Comparison of ENCODE assay signal across 9 cellular contexts in genomic region chr16:75764154-75764768, GRCh38. TPM values are rescaled to one million over a fixed set of nuclear protein-coding genes. Genes with fewer than 3 reads are reported as not detected.
A peak's percentile ranks its signal among the peaks of the same experiment; 100 is the strongest.
DNase-seq lines count a peak whose midpoint lies in the region; ATAC-seq, FAIRE-seq and TF ChIP-seq lines count a peak whose summit lies in the region.
"Had no signal": no experiment of that assay in that cellular context is flagged by ENCODE, and none has a peak within 500 bp of the region (broad histone marks: within the 10 kb centered on the region; RNA-seq: fewer than 3 reads in every experiment).

No MANE protein-coding gene starts in this region.

- H2AFZ ChIP-seq in IMR-90 (replicated peaks; ENCODE audit: low read length, poor library complexity) (no peak overlapping the region), PC-3 (ENCODE audit: low read length) (no peak overlapping the region)

- H3K4ac ChIP-seq in IMR-90 (ENCODE audit: low read depth, low read length) = no peak overlapping the region

- H3K4me1 ChIP-seq in IMR-90 (ENCODE audit: control insufficient read depth, insufficient read depth, low read length) = no peaks in the 10 kb centered on the region
- H3K4me1 ChIP-seq in PC-3 (ENCODE audit: insufficient read depth, low read length) = no peaks in the 10 kb centered on the region

- no peaks in the 10 kb centered on the region for H3F3A ChIP-seq in PC-3 (ENCODE audit: low read length, unreplicated experiment)

- H3K27me3 ChIP-seq in IMR-90 (ENCODE audit: control insufficient read depth, insufficient read depth, low read length) = peaks cover 3% of the 10 kb centered on the region; the same call in 1 of the 2 replicates
- 0 out of 2 replicates have a peak, but pooled peaks cover 5% of the 10 kb centered on the region for H3K27me3 ChIP-seq in PC-3 (ENCODE audit: low read length)

- no peak overlapping the region for H3K4me3 ChIP-seq in IMR-90 (ENCODE audit: insufficient read depth, low read depth, low read length)
- no peak overlapping the region for H3K4me3 ChIP-seq in PC-3 (ENCODE audit: low read length)
- no peak overlapping the region for H3K4me3 ChIP-seq in foreskin fibroblast (ENCODE audit: low read depth in 1 of 2, low read length in 2 of 2)

- peak; percentile 86 for FAIRE-seq in G401.6 (lab: Jason Lieb, UNC)

- no peak overlapping the region for H4K8ac ChIP-seq in IMR-90 (ENCODE audit: low read depth in 2 of 2, low read length in 2 of 2)

- no peak overlapping the region for H4K91ac ChIP-seq in IMR-90 (ENCODE audit: insufficient read depth, low read depth, low read length)

- TF ChIP-seq CTCF in IMR-90 (conservative IDR thresholded peaks at IDR 0.05; ENCODE audit: low read depth, low read length) (peak; percentile 84), PC-3 (conservative IDR thresholded peaks at IDR 0.05; ENCODE audit: low read depth, low read length) (peak; percentile 75), foreskin fibroblast (IDR thresholded peaks at IDR 0.05; ENCODE audit: low read depth, low read length) (peak; percentile 79)

- in situ Hi-C loops in IMR-90 (cut with MboI; ENCODE audit: low sequenced_read_pairs) = loop anchor here (5.0 to 25.0 kb wide), 3 partner anchors 119 to 552 kb away; partner anchors contain the start of genes CTRB1, CTRB2, KARS1 and TERF2IP

- no peaks in the 10 kb centered on the region for H3K4me1 Mint-ChIP-seq in activated T-helper 1 cell treated with anti-CD3 and anti-CD28 coated beads, Interleukin-12 subunit alpha, Interleukin-12 subunit beta, Interleukin-2, Interleukin-4 antibody, amounts not matched to agents 30 ng/mL and 10 ng/mL and 1 ng/mL, durations not matched to agents 14 hours and 24 hours and 36 hours (ENCODE audit: low read depth)

- H3K18ac ChIP-seq in IMR-90 (ENCODE audit: low read depth, low read length) = no peak overlapping the region

- H3K36me3 ChIP-seq in IMR-90 (ENCODE audit: control insufficient read depth, insufficient read depth, low read length) (no peaks in the 10 kb centered on the region), PC-3 (ENCODE audit: low read depth, low read length) (no peaks in the 10 kb centered on the region)

- peaks cover 12% of the 10 kb centered on the region for H3K27me3 Mint-ChIP-seq in activated T-helper 1 cell treated with anti-CD3 and anti-CD28 coated beads, Interleukin-12 subunit alpha, Interleukin-12 subunit beta, Interleukin-2, Interleukin-4 antibody, amounts not matched to agents 30 ng/mL and 10 ng/mL and 1 ng/mL, durations not matched to agents 14 hours and 24 hours and 36 hours (ENCODE audit: insufficient read depth)

- no peak overlapping the region for H2BK15ac ChIP-seq in IMR-90 (ENCODE audit: low read depth, low read length)

- H2AK9ac ChIP-seq in IMR-90 (replicated peaks; ENCODE audit: low read depth, low read length, poor library complexity) = peak overlapping the region; percentile 11

- BruUV-seq in IMR-90 (replicated peaks; lab: Mats Ljungman, UMichigan) (no TSS peak), PC-3 (replicated peaks; lab: Mats Ljungman, UMichigan) (no TSS peak)

- H3K14ac ChIP-seq in IMR-90 (replicated peaks; ENCODE audit: low read depth, low read length) = no peak overlapping the region

- H3K9me1 ChIP-seq in IMR-90 (ENCODE audit: insufficient read depth, low read length) = no peaks in the 10 kb centered on the region

- POLR2A ChIA-PET in IMR-90 (lab: Charles Lee; ENCODE audit: unreplicated experiment) (no interaction called here), PC-3 (lab: Charles Lee; ENCODE audit: unreplicated experiment) (no interaction called here)

- H2AK5ac ChIP-seq in IMR-90 (ENCODE audit: low read depth, low read length) = no peak overlapping the region

- no peak overlapping the region for H3K27ac ChIP-seq in IMR-90 (ENCODE audit: insufficient read depth, low read length)
- H3K27ac ChIP-seq in PC-3 (ENCODE audit: low read length) = no peak overlapping the region

- intact Hi-C loops in IMR-90 (cut with micrococcal nuclease) = loop anchor here (1.0 kb wide), 4 partner anchors 116 to 293 kb away; partner anchors contain the start of gene ADAT1
- intact Hi-C loops in PC-3 (cut with micrococcal nuclease) = loop anchor here (2.0 kb wide), 2 partner anchors 113 to 293 kb away; no protein-coding TSS in a partner anchor
- intact Hi-C loops in activated T-helper 1 cell treated with anti-CD3 and anti-CD28 coated beads, Interleukin-12 subunit alpha, Interleukin-12 subunit beta, Interleukin-2, Interleukin-4 antibody, amounts not matched to agents 30 ng/mL and 10 ng/mL and 1 ng/mL, durations not matched to agents 14 hours and 24 hours and 36 hours (cut with micrococcal nuclease) = loop anchor here (1.0 to 5.0 kb wide), 9 partner anchors 115 to 565 kb away; partner anchors contain the start of genes ADAT1, CFDP1 and GABARAPL2

- no peak overlapping the region for H2BK5ac ChIP-seq in IMR-90 (ENCODE audit: low read depth, low read length, poor library complexity, severe bottlenecking)

- no peak overlapping the region for H3K23ac ChIP-seq in IMR-90 (ENCODE audit: low read depth, low read length)

- no peak overlapping the region for H3K56ac ChIP-seq in IMR-90 (ENCODE audit: extremely low read depth, insufficient read depth, low read length)

- no peak overlapping the region for H2BK120ac ChIP-seq in IMR-90 (ENCODE audit: low read depth, low read length)

- no peak overlapping the region for H3K27ac Mint-ChIP-seq in activated T-helper 1 cell treated with anti-CD3 and anti-CD28 coated beads, Interleukin-12 subunit alpha, Interleukin-12 subunit beta, Interleukin-2, Interleukin-4 antibody, amounts not matched to agents 30 ng/mL and 10 ng/mL and 1 ng/mL, durations not matched to agents 14 hours and 24 hours and 36 hours

- no peak overlapping the region; the same call in 1 of the 2 replicates for H3K4me2 ChIP-seq in IMR-90 (ENCODE audit: low read depth, low read length)
- no peak overlapping the region for H3K4me2 ChIP-seq in PC-3 (ENCODE audit: low read length)

- H4K5ac ChIP-seq in IMR-90 (ENCODE audit: low read depth, low read length) = no peak overlapping the region; the same call in 1 of the 2 replicates

- H3K9me3 Mint-ChIP-seq in activated T-helper 1 cell treated with anti-CD3 and anti-CD28 coated beads, Interleukin-12 subunit alpha, Interleukin-12 subunit beta, Interleukin-2, Interleukin-4 antibody, amounts not matched to agents 30 ng/mL and 10 ng/mL and 1 ng/mL, durations not matched to agents 14 hours and 24 hours and 36 hours = no peaks in the 10 kb centered on the region

- H3K9ac ChIP-seq in IMR-90 (ENCODE audit: low read depth, low read length) (no peak overlapping the region), PC-3 (ENCODE audit: low read length) (no peak overlapping the region)

- DNase-seq in IMR-90 (peak; percentile 70), PC-3 (peak; percentile 64), foreskin fibroblast (peak; percentile 41 to 79), nucleus accumbens (lab: John Stamatoyannopoulos, UW) (peak in 48 of 56 donors; percentile 3 to 76 (median 36)), mesenteric fat pad (ENCODE audit: low spot score) (no peak)
- peak; percentile 35 for DNase-seq in activated T-helper 1 cell treated with anti-CD3 and anti-CD28 coated beads, Interleukin-12 subunit alpha, Interleukin-12 subunit beta, Interleukin-2, Interleukin-4 antibody, amounts not matched to agents 30 ng/mL and 10 ng/mL and 1 ng/mL, durations not matched to agents 14 hours and 24 hours and 36 hours (ENCODE audit: low spot score)

- TF ChIP-seq POLR2A in IMR-90 (IDR thresholded peaks at IDR 0.05; ENCODE audit: low read depth, low read length) = 0 out of 2 replicates have a peak, but pooled peaks have one; percentile 35

- H3K79me1 ChIP-seq in IMR-90 (ENCODE audit: low read depth in 1 of 2, low read length in 2 of 2) = no peaks in the 10 kb centered on the region

- peak; percentile 87 for ATAC-seq in GM21723 (IDR thresholded peaks at IDR 0.05; ENCODE audit: unreplicated experiment)
- ATAC-seq in IMR-90 (ENCODE audit: low read depth) = peak; percentile 98
- peak; percentile 84 for ATAC-seq in PC-3

- H3K9me2 ChIP-seq in PC-3 (replicated peaks; ENCODE audit: low read length) = no peaks in the 10 kb centered on the region

- no peak overlapping the region for H2BK20ac ChIP-seq in IMR-90 (ENCODE audit: low read depth, low read length)

- H3K9me3 ChIP-seq in IMR-90 (ENCODE audit: control insufficient read depth, insufficient read depth, low read length) (no peaks in the 10 kb centered on the region), PC-3 (ENCODE audit: low read length) (no peaks in the 10 kb centered on the region)

- no peak overlapping the region for H3K4me3 Mint-ChIP-seq in activated T-helper 1 cell treated with anti-CD3 and anti-CD28 coated beads, Interleukin-12 subunit alpha, Interleukin-12 subunit beta, Interleukin-2, Interleukin-4 antibody, amounts not matched to agents 30 ng/mL and 10 ng/mL and 1 ng/mL, durations not matched to agents 14 hours and 24 hours and 36 hours

- H4K20me1 ChIP-seq in IMR-90 (ENCODE audit: insufficient read depth, low read length) = no peaks in the 10 kb centered on the region
- H4K20me1 ChIP-seq in PC-3 (ENCODE audit: low read length) = no peaks in the 10 kb centered on the region

- WGBS in IMR-90 (ENCODE audit: extremely low coverage in 2 of 2, insufficient read length in 1 of 2), 2 experiments = no CpG with 5 or more reads among the region's 7 CpGs

- H3K79me2 ChIP-seq in PC-3 (ENCODE audit: low read length) = no peaks in the 10 kb centered on the region

- CTCF ChIA-PET in IMR-90 (lab: Yijun Ruan, JAX) (interaction anchor here (0.6 to 1.6 kb wide), 11 partner anchors 11 to 292 kb away, joined by 3 to 6 read pairs (median 4); no protein-coding TSS in a partner anchor), PC-3 (lab: Charles Lee) (interaction anchor here (0.5 to 0.6 kb wide), 2 partner anchors 247 to 351 kb away, joined by 3 to 13 read pairs; no protein-coding TSS in a partner anchor)

- TF ChIP-seq RAD21 in IMR-90 (IDR thresholded peaks at IDR 0.05; ENCODE audit: low read length) = peak; percentile 93

- H3K36me3 Mint-ChIP-seq in activated T-helper 1 cell treated with anti-CD3 and anti-CD28 coated beads, Interleukin-12 subunit alpha, Interleukin-12 subunit beta, Interleukin-2, Interleukin-4 antibody, amounts not matched to agents 30 ng/mL and 10 ng/mL and 1 ng/mL, durations not matched to agents 14 hours and 24 hours and 36 hours (ENCODE audit: low read depth) = no peaks in the 10 kb centered on the region

- dilution Hi-C loops in IMR-90 (cut with HindIII; ENCODE audit: low sequenced_read_pairs, unreplicated experiment) = no loop called here

TF ChIP-seq in IMR-90, 13 proteins besides CTCF, POLR2A, EP300 and RAD21:
- TF ChIP-seq SMC3 (IDR thresholded peaks at IDR 0.05; ENCODE audit: low read depth, low read length) = peak; percentile 73
- no peak for TF ChIP-seq RFX5 (IDR thresholded peaks at IDR 0.05; ENCODE audit: low read depth, low read length)
- no peak for TF ChIP-seq MAFK (IDR thresholded peaks at IDR 0.05; ENCODE audit: low read depth, low read length)
TF ChIP-seq in IMR-90: peak in this region for 1.

RNA-seq across cellular contexts. Expression of gene CPHXL, which starts 38.0 kb away (rescaled TPM):
- total RNA-seq in IMR-90 (2012; rRNA removed) = not detected in 2 replicates
- not detected in 2 replicates for polyA plus RNA-seq in IMR-90 (2012; rRNA removed)
- polyA plus RNA-seq in IMR-90 (2012; cell fraction: cytosol; rRNA removed) = not detected in 2 replicates
- not detected in 2 replicates for polyA plus RNA-seq in IMR-90 (2012; cell fraction: nucleus; rRNA removed; ENCODE audit: low replicate concordance)
- not detected in 2 replicates for total RNA-seq in PC-3 (2014; rRNA removed)
- total RNA-seq in activated T-helper 1 cell treated with anti-CD3 and anti-CD28 coated beads, Interleukin-12 subunit alpha, Interleukin-12 subunit beta, Interleukin-2, Interleukin-4 antibody, amounts not matched to agents 30 ng/mL and 10 ng/mL and 1 ng/mL, durations not matched to agents 14 hours and 24 hours and 36 hours = not detected in 2 replicates
- not detected for total RNA-seq in mesenteric fat pad
- total RNA-seq: mononuclear cell had no signal
